Comparison of ENCODE assay signal across 22 cellular contexts in the genomic region with DNA sequence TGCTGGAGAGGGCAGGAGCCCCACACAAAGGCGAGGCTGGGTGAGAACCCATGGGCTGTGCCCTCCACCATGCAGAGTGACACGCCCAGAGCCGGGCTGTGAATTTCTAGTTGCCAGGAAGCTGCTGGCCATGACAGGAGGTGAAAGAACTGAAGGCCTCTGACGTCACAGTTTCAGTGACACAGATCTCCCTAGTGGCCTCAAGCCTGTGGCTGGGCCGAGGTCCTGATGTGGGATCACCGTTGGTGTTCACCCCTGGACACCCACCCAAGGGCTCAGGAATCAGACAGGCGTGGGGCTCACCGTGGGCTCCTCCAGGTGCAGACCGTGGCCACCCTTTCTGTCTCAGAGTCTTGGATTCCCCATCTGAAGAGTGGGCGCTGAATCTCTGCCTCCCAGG.
"Had no signal": no experiment of that assay in that cellular context is flagged by ENCODE, and none has a peak within 500 bp of the region (broad histone marks: within the 10 kb centered on the region; RNA-seq: fewer than 3 reads in every experiment).

No MANE protein-coding gene starts in this region.

- DNase-seq: Karpas-422, KG1, MG63, NCI-H1092, NCI-H1105 treated with DMSO at 0.1 percent for 48 hours, NCI-H1417 treated with DMSO at 0.1 percent for 48 hours, NCI-H146, NCI-H1694 treated with DMSO at 0.1 percent for 48 hours, NCI-H1930, NCI-H2081, NCI-H2107, NCI-H2227 treated with DMSO at 0.1 percent for 48 hours, NCI-H510A, NCI-H524 treated with DMSO at 0.1 percent for 48 hours, NCI-H69, PC-3, SHP77, SK-N-SH, SW 1271 had no signal

- H3K9me3 ChIP-seq: MG63, SK-N-SH had no signal

- H3K9me2 ChIP-seq: SK-N-SH had no signal

- ATAC-seq: Panc1, PC-3 had no signal

- H3K4me2 ChIP-seq: SK-N-SH had no signal

- H3K4me3 ChIP-seq: MG63 had no signal

- H3K36me3 ChIP-seq: MG63 had no signal

- H3K27ac ChIP-seq: HL-60, RWPE1 had no signal
